In the genomic region with DNA sequence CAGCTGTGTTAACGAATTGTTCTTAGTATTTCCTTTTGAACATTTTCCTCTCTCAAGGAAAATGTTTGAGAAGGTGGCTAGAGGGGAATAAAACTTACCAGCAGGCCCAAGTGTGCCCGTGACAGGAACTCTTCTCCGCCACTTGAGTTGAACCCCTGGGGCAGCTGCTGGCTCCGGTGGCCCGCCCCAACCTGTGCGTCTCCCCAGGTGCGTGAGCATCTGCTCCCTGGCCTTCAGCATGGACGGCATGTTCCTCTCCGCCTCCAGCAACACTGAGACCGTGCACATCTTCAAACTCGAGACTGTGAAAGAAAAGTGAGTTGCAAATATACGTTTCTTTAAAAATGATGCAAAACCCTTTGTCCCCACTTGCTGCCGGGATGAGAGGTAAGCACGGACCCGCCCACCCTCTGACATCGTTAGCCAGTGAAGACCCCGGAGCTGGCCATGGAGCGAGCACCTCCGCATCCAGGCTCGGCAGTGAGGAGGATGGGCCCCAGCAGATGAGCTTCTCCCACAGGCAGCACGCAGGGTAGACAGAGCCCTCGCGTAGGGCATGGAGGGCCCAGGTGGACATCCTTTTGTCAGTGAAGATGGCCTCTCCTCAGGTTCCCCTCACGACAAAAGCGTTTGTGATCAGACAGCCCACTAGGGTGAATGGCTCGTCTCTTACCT, we compare ENCODE assay signal across 18 cellular contexts. TPM values are rescaled to one million over a fixed set of nuclear protein-coding genes. Genes with fewer than 3 reads are reported as not detected.
DNase-seq lines count a peak whose midpoint lies in the region; ATAC-seq, FAIRE-seq and TF ChIP-seq lines count a peak whose summit lies in the region.
"Had no signal": no experiment of that assay in that cellular context is flagged by ENCODE, and none has a peak within 500 bp of the region (broad histone marks: within the 10 kb centered on the region; RNA-seq: fewer than 3 reads in every experiment).

No MANE protein-coding gene starts in this region.

- no peak overlapping the region for H2AK5ac ChIP-seq in neuronal stem cell (ENCODE audit: low read depth, low read length)

- TF ChIP-seq EP300 in SK-N-SH (IDR thresholded peaks at IDR 0.05; ENCODE audit: borderline replicate concordance in 1 of 2, low read depth in 1 of 2, low read length in 1 of 2), result no peak

- no peak overlapping the region for H3K27ac ChIP-seq in heart left ventricle
- no peak overlapping the region for H3K27ac ChIP-seq in kidney (ENCODE audit: low read depth in 2 of 2, low read length in 2 of 2)
- no peak overlapping the region for H3K27ac ChIP-seq in neuronal stem cell (replicated peaks; ENCODE audit: low read length)
- no peak overlapping the region for H3K27ac ChIP-seq in SK-N-SH (ENCODE audit: low read depth in 2 of 2, low read length in 1 of 2)
- H3K27ac ChIP-seq: 22Rv1, HL-60 had no signal

- H4K20me1 ChIP-seq in SK-N-SH (ENCODE audit: insufficient read depth), result no peaks in the 10 kb centered on the region

- H2BK5ac ChIP-seq in neuronal stem cell (ENCODE audit: low read length), result no peak overlapping the region

- H3K4ac ChIP-seq in neuronal stem cell (ENCODE audit: low read length), result no peak overlapping the region

- POLR2A ChIA-PET in SK-N-SH (lab: Yijun Ruan, JAX), result interaction anchor here (0.7 kb wide), 1 partner anchor 52 kb away, joined by 3 read pairs; no protein-coding TSS in a partner anchor

- TF ChIP-seq POLR2A in heart left ventricle (IDR thresholded peaks at IDR 0.05), result no peak

- TF ChIP-seq CTCF in heart left ventricle (IDR thresholded peaks at IDR 0.05) (no peak), kidney (IDR thresholded peaks at IDR 0.05; ENCODE audit: borderline replicate concordance, extremely low read depth, insufficient read depth) (no peak), SK-N-SH (IDR thresholded peaks at IDR 0.05) (no peak)

- peaks cover 0 to 13% (median 0%) of the 10 kb centered on the region in 12 donors for H3K4me1 ChIP-seq in heart left ventricle
- H3K4me1 ChIP-seq in kidney (ENCODE audit: control insufficient read depth in 1 of 2, insufficient read depth in 1 of 2, low read depth in 1 of 2, low read length in 2 of 2), result no peaks in the 10 kb centered on the region
- no peaks in the 10 kb centered on the region for H3K4me1 ChIP-seq in neuronal stem cell (ENCODE audit: control insufficient read depth in 2 of 2, insufficient read depth in 1 of 2, low read depth in 1 of 2, low read length in 2 of 2)
- H3K4me1 ChIP-seq in SK-N-SH (ENCODE audit: control insufficient read depth in 1 of 2, insufficient read depth in 2 of 2, low read depth in 1 of 2, low read length in 1 of 2), result no peaks in the 10 kb centered on the region

- H3K18ac ChIP-seq in neuronal stem cell (ENCODE audit: low read length), result no peak overlapping the region

- no peak overlapping the region for H2BK15ac ChIP-seq in neuronal stem cell (ENCODE audit: low read length)

- no peaks in the 10 kb centered on the region for H3K9me3 ChIP-seq in heart left ventricle
- H3K9me3 ChIP-seq in kidney (ENCODE audit: control insufficient read depth in 1 of 2, low read length in 2 of 2), result no peaks in the 10 kb centered on the region
- H3K9me3 ChIP-seq in neuronal stem cell (replicated peaks in 1 of 2; ENCODE audit: control insufficient read depth in 2 of 2, insufficient read depth in 1 of 2, low read depth in 1 of 2, low read length in 2 of 2), result peaks cover 0 to 2% of the 10 kb centered on the region in 2 donors
- no peaks in the 10 kb centered on the region for H3K9me3 ChIP-seq in SK-N-SH
- H3K9me3 ChIP-seq: Caco-2 had no signal

- ATAC-seq in Right ventricle myocardium inferior (no peak), heart left ventricle (no peak)
- ATAC-seq: CD8-positive, alpha-beta T cell had no signal

- H3K4me2 ChIP-seq in neuronal stem cell (ENCODE audit: insufficient read depth, low read length, poor library complexity, severe bottlenecking) (no peak overlapping the region), SK-N-SH (no peak overlapping the region)

- H3K36me3 ChIP-seq in heart left ventricle (peaks cover 2 to 98% (median 97%) of the 10 kb centered on the region in 9 donors), kidney (ENCODE audit: control insufficient read depth in 1 of 2, insufficient read depth in 2 of 2, low read length in 2 of 2) (peaks cover 35 to 72% of the 10 kb centered on the region in 2 donors), neuronal stem cell (replicated peaks in 1 of 2; ENCODE audit: control insufficient read depth in 2 of 2, insufficient read depth in 2 of 2, low read length in 2 of 2) (peaks cover 54 to 92% of the 10 kb centered on the region in 2 donors), SK-N-SH (replicated peaks in 1 of 2; ENCODE audit: control insufficient read depth in 1 of 2, insufficient read depth in 2 of 2, low read length in 1 of 2) (peaks cover 60 to 81% of the 10 kb centered on the region in 2 experiments)

- no peak overlapping the region for H3K23ac ChIP-seq in neuronal stem cell (ENCODE audit: low read depth, low read length, poor library complexity)

- H3K14ac ChIP-seq in neuronal stem cell (ENCODE audit: low read length), result no peak overlapping the region

- H4K8ac ChIP-seq in neuronal stem cell (ENCODE audit: low read depth, low read length), result no peak overlapping the region

- CTCF ChIA-PET in SK-N-SH (lab: Yijun Ruan, JAX), result interaction anchor here (3.2 kb wide), 1 partner anchor 15 kb away, joined by 20 read pairs; no protein-coding TSS in a partner anchor

- H3K9ac ChIP-seq in kidney (ENCODE audit: low read length in 2 of 2), result no peak overlapping the region
- peak overlapping the region; percentile 84 for H3K9ac ChIP-seq in neuronal stem cell (ENCODE audit: low read depth, low read length, poor library complexity)
- no peak overlapping the region for H3K9ac ChIP-seq in SK-N-SH

- no peak for TF ChIP-seq RAD21 in SK-N-SH (IDR thresholded peaks at IDR 0.05; ENCODE audit: low read length)

- H4K91ac ChIP-seq in neuronal stem cell (ENCODE audit: low read depth, low read length, poor library complexity), result no peak overlapping the region

- 94 to 96% (median 95%) methylated on average over 19 to 26 of the region's 26 CpGs for WGBS in heart left ventricle, 4 donors
- no CpG with 5 or more reads among the region's 26 CpGs for WGBS in neuronal stem cell (ENCODE audit: extremely low coverage in 2 of 2, insufficient read length in 2 of 2, insufficient replicate concordance in 1 of 2), 2 donors
- 96% methylated on average over 26 of the region's 26 CpGs for WGBS in SK-N-SH (ENCODE audit: low lambda C conversion rate)

- intact Hi-C loops in Right ventricle myocardium inferior (cut with DNase I) (no loop called here), heart left ventricle (cut with DNase I) (no loop called here), kidney (cut with DNase I) (no loop called here)

- no peak for FAIRE-seq in kidney (lab: Jason Lieb, UNC)
- FAIRE-seq: GM12892, GM19239, H1 had no signal

- peaks cover 2% of the 10 kb centered on the region for H3K79me1 ChIP-seq in neuronal stem cell (ENCODE audit: low read depth, low read length)

- H3K27me3 ChIP-seq in heart left ventricle, result no peaks in the 10 kb centered on the region
- no peaks in the 10 kb centered on the region for H3K27me3 ChIP-seq in neuronal stem cell (ENCODE audit: control insufficient read depth in 3 of 3, insufficient read depth in 3 of 3, low read depth in 1 of 3, low read length in 3 of 3)
- H3K27me3 ChIP-seq in SK-N-SH (ENCODE audit: insufficient read depth), result no peaks in the 10 kb centered on the region

- H2BK120ac ChIP-seq in neuronal stem cell (ENCODE audit: low read depth, low read length), result no peak overlapping the region

- no peaks in the 10 kb centered on the region for H3K79me2 ChIP-seq in SK-N-SH (ENCODE audit: insufficient read depth)

- DNase-seq in Right ventricle myocardium inferior (ENCODE audit: missing footprints) (peak; percentile 51), heart left ventricle (no peak), kidney (peak; percentile 66), neuronal stem cell (ENCODE audit: low spot score) (no peak), SK-N-SH (no peak), hepatic stellate cell (ENCODE audit: low spot score) (no peak), occipital lobe (lab: John Stamatoyannopoulos, UW) (no peak)
- DNase-seq: CD8-positive, alpha-beta T cell; DND-41; GDM1; HCEC 1CT; HFFc6 had no signal

- H2BK12ac ChIP-seq in neuronal stem cell (ENCODE audit: low read length), result no peak overlapping the region

- no peaks in the 10 kb centered on the region for H3F3A ChIP-seq in SK-N-SH (replicated peaks; ENCODE audit: insufficient read depth)

- H3K4me3 ChIP-seq in heart left ventricle (no peak overlapping the region), kidney (ENCODE audit: low read length in 2 of 2) (no peak overlapping the region), neuronal stem cell (ENCODE audit: low read length in 2 of 2) (no peak overlapping the region), SK-N-SH (ENCODE audit: low read depth in 2 of 2, low read length in 1 of 2) (no peak overlapping the region)

- H3K9me2 ChIP-seq in SK-N-SH, result no peaks in the 10 kb centered on the region

- H2AFZ ChIP-seq in neuronal stem cell (ENCODE audit: low read length), result no peak overlapping the region
- no peak overlapping the region for H2AFZ ChIP-seq in SK-N-SH (ENCODE audit: low read depth)

TF ChIP-seq in SK-N-SH, 30 proteins besides CTCF, POLR2A, EP300 and RAD21 (continues in another document):
- no peak for TF ChIP-seq MXI1 (IDR thresholded peaks at IDR 0.05; ENCODE audit: low read depth, low read length)
- no peak for TF ChIP-seq FOSL2 (IDR thresholded peaks at IDR 0.05; ENCODE audit: borderline replicate concordance, low read depth)

RNA-seq across cellular contexts. Expression of a gene that starts 35.7 kb away (rescaled TPM):
- total RNA-seq in Right ventricle myocardium inferior, result 49.3 TPM
- total RNA-seq in heart left ventricle, result 10 to 100 TPM; 39.0 to 90.4 (median 51.1) TPM
- 10 to 100 TPM; 18.6 to 43.1 TPM for polyA plus RNA-seq in heart left ventricle
- 56.1 TPM for total RNA-seq in kidney
- polyA plus RNA-seq in kidney (ENCODE audit: insufficient read depth, low read depth, low replicate concordance), result 48.1 TPM
- 94.0 TPM for polyA plus RNA-seq in neuronal stem cell (2013, experiment 1 of 2)
- 102 TPM for polyA plus RNA-seq in neuronal stem cell (2013, experiment 2 of 2)
- polyA plus RNA-seq in SK-N-SH (2012; rRNA removed), result 99.1 and 106 TPM in 2 replicates
- 64.0 and 75.8 TPM in 2 replicates for polyA plus RNA-seq in SK-N-SH (2012; cell fraction: cytosol; rRNA removed)
- 108 and 112 TPM in 2 replicates for polyA plus RNA-seq in SK-N-SH (2012; cell fraction: nucleus; rRNA removed)
- total RNA-seq in occipital lobe, result 46.6 TPM

RNA-seq across cellular contexts. Expression of a gene that starts 57.0 kb away (rescaled TPM):
- total RNA-seq in Right ventricle myocardium inferior (4.0 TPM), heart left ventricle (1 to 10 TPM; 1.6 to 7.3 (median 3.0) TPM), kidney (3.4 TPM), occipital lobe (16.1 TPM)
- polyA plus RNA-seq in heart left ventricle (1 to 10 TPM; 4.7 to 5.2 TPM), kidney (ENCODE audit: insufficient read depth, low read depth, low replicate concordance) (6.8 TPM), SK-N-SH (2012; rRNA removed) (11.2 and 12.3 TPM in 2 replicates)
- polyA plus RNA-seq in neuronal stem cell (2013, experiment 1 of 2), result 29.0 TPM
- 28.9 TPM for polyA plus RNA-seq in neuronal stem cell (2013, experiment 2 of 2)
- polyA plus RNA-seq in SK-N-SH (2012; cell fraction: cytosol; rRNA removed), result 4.4 and 8.9 TPM in 2 replicates
- 18.5 and 19.4 TPM in 2 replicates for polyA plus RNA-seq in SK-N-SH (2012; cell fraction: nucleus; rRNA removed)

Comparison
In these comparisons a context has a peak if more than half of its experiments do, and no peak if none do; other contexts are left out.
1. DNase-seq: peak in Right ventricle myocardium inferior (single experiment) and kidney (single experiment); none in heart left ventricle (0 of 5), neuronal stem cell (single experiment), SK-N-SH (single experiment), hepatic stellate cell (single experiment) and occipital lobe (single experiment).